In the genomic region with DNA sequence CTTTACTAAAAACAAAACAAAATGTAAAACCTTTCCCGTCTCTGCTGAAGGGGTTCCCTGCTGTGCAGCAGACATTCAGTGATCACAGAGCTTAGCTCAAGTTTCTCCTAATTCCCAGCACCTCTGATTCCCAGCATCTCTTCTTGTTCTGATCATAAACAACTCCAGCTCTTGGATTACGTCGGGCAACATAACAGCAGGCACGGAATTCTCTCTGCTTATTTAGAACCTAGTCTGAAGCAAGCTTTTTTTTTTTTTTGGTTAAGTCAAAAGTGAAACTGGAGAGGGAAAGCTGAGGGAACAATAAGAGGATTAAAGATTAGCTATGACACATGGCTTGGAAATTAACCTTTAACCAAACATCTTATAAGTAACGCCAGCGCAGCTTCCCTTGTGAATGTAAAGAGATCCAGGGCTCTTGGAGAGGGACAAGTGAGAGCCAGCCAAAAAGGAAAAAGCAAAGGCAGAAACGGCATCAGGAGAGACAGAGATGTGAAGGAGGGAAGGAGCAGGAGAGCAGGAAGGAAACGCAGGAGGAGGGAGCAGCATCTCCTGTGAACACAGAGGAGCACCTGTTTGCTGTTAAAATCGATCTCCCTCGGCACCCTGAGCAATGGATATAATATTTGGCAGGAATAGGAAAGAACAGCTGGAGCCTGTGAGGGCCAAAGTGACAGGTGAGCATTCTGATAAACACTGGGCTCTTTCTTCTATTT, we compare ENCODE assay signal across 1 cellular context.
TF ChIP-seq lines count a peak whose summit lies in the region.

A gene with protein sequence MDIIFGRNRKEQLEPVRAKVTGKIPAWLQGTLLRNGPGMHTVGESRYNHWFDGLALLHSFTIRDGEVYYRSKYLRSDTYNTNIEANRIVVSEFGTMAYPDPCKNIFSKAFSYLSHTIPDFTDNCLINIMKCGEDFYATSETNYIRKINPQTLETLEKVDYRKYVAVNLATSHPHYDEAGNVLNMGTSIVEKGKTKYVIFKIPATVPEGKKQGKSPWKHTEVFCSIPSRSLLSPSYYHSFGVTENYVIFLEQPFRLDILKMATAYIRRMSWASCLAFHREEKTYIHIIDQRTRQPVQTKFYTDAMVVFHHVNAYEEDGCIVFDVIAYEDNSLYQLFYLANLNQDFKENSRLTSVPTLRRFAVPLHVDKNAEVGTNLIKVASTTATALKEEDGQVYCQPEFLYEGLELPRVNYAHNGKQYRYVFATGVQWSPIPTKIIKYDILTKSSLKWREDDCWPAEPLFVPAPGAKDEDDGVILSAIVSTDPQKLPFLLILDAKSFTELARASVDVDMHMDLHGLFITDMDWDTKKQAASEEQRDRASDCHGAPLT (plus strand): TSS at position 394 of the 716 bp plus-strand sequence. CDS start 220 bp downstream, at position 614.

TF ChIP-seq in SK-N-SH, 30 proteins besides CTCF, POLR2A, EP300 and RAD21 (continued from another document):
- no peak for TF ChIP-seq RXRA (IDR thresholded peaks at IDR 0.05; ENCODE audit: borderline replicate concordance, low read depth)
- no peak for TF ChIP-seq MEF2A (IDR thresholded peaks at IDR 0.05; ENCODE audit: borderline replicate concordance, low read depth)
- TF ChIP-seq FOXM1 (IDR thresholded peaks at IDR 0.05; ENCODE audit: low read depth) = no peak
- TF ChIP-seq CHD2 (IDR thresholded peaks at IDR 0.05; ENCODE audit: low read length, partially characterized antibody) = no peak
- TF ChIP-seq, protein P1, sequence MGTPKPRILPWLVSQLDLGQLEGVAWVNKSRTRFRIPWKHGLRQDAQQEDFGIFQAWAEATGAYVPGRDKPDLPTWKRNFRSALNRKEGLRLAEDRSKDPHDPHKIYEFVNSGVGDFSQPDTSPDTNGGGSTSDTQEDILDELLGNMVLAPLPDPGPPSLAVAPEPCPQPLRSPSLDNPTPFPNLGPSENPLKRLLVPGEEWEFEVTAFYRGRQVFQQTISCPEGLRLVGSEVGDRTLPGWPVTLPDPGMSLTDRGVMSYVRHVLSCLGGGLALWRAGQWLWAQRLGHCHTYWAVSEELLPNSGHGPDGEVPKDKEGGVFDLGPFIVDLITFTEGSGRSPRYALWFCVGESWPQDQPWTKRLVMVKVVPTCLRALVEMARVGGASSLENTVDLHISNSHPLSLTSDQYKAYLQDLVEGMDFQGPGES (IDR thresholded peaks at IDR 0.05; ENCODE audit: low read depth, low read length) = no peak
- TF ChIP-seq, protein P2, sequence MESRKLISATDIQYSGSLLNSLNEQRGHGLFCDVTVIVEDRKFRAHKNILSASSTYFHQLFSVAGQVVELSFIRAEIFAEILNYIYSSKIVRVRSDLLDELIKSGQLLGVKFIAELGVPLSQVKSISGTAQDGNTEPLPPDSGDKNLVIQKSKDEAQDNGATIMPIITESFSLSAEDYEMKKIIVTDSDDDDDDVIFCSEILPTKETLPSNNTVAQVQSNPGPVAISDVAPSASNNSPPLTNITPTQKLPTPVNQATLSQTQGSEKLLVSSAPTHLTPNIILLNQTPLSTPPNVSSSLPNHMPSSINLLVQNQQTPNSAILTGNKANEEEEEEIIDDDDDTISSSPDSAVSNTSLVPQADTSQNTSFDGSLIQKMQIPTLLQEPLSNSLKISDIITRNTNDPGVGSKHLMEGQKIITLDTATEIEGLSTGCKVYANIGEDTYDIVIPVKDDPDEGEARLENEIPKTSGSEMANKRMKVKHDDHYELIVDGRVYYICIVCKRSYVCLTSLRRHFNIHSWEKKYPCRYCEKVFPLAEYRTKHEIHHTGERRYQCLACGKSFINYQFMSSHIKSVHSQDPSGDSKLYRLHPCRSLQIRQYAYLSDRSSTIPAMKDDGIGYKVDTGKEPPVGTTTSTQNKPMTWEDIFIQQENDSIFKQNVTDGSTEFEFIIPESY (IDR thresholded peaks at IDR 0.05; ENCODE audit: borderline replicate concordance, low read depth) = no peak
